1 cellular context compared by ENCODE assay signal in the genomic region with DNA sequence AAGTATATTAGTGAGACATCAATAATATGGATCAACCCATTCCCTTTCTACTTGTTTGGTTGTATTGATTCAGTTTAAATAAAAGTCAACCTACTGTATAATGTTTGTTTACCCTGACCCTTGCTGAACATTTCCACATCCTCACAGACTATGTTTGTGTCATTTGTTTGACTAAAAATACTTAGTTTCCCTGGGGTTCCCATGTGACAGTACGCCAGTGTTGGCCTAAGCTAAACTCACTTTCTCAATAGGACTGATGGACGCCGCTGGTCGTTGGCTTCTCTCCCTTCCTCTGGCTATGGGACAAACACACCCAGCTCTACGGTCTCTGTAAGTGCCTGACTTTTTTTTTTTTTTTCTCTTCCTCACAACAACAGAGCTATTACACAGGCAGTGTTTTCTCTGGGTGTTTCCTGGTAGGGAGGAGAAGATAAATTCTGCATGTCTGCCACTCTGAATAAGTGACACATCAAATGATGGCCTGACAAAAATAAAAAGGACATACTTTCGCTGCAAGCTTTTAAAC.
A peak's percentile ranks its signal among the peaks of the same experiment; 100 is the strongest.
TF ChIP-seq lines count a peak whose summit lies in the region.

No MANE protein-coding gene starts in this region.

TF ChIP-seq in HepG2, 621 proteins besides CTCF, POLR2A, EP300 and RAD21 (continued from another document and continues in another):
- TF ChIP-seq MIER3 (CRISPR knock-in tag; IDR thresholded peaks at IDR 0.05; ENCODE audit: borderline replicate concordance) (peak; percentile 63; the same call in 1 of the 2 replicates), FOXK1 (CRISPR knock-in tag; IDR thresholded peaks at IDR 0.05; ENCODE audit: borderline replicate concordance, low read depth) (no peak), ZNF460 (CRISPR knock-in tag; IDR thresholded peaks at IDR 0.05; ENCODE audit: borderline replicate concordance) (no peak; the same call in 1 of the 2 replicates), BRD4 (CRISPR knock-in tag; IDR thresholded peaks at IDR 0.05) (no peak), ELF3 (CRISPR knock-in tag; IDR thresholded peaks at IDR 0.05) (peak; percentile 83), ZNF234 (CRISPR knock-in tag; conservative IDR thresholded peaks at IDR 0.05) (no peak), NFKBIZ (CRISPR knock-in tag; IDR thresholded peaks at IDR 0.05) (no peak), SNAI1 (CRISPR knock-in tag; IDR thresholded peaks at IDR 0.05; ENCODE audit: borderline replicate concordance) (no peak), PRDM15 (CRISPR knock-in tag; IDR thresholded peaks at IDR 0.05) (no peak), ZNF550 (CRISPR knock-in tag; IDR thresholded peaks at IDR 0.05; ENCODE audit: borderline replicate concordance) (no peak), ZNF839 (CRISPR knock-in tag; IDR thresholded peaks at IDR 0.05; ENCODE audit: borderline replicate concordance) (no peak), AGO2 (optimal IDR thresholded peaks at IDR 0.05; ENCODE audit: low read depth, low read length) (no peak), ZNF253 (CRISPR knock-in tag; IDR thresholded peaks at IDR 0.05; ENCODE audit: borderline replicate concordance) (no peak), ATF6 (CRISPR knock-in tag; conservative IDR thresholded peaks at IDR 0.05) (no peak), ZNF512 (CRISPR knock-in tag; IDR thresholded peaks at IDR 0.05) (no peak), ZNF350 (CRISPR knock-in tag; IDR thresholded peaks at IDR 0.05; ENCODE audit: borderline replicate concordance, low read depth) (no peak), MLXIP (CRISPR knock-in tag; IDR thresholded peaks at IDR 0.05; ENCODE audit: borderline replicate concordance) (no peak), NRL (CRISPR knock-in tag; IDR thresholded peaks at IDR 0.05; ENCODE audit: borderline replicate concordance) (no peak), ZFP91 (CRISPR knock-in tag; IDR thresholded peaks at IDR 0.05; ENCODE audit: borderline replicate concordance) (no peak), ZNF687 (CRISPR knock-in tag; IDR thresholded peaks at IDR 0.05) (no peak), ZNF644 (CRISPR knock-in tag; IDR thresholded peaks at IDR 0.05; ENCODE audit: low read depth) (peak; percentile 75), STAT6 (CRISPR knock-in tag; IDR thresholded peaks at IDR 0.05; ENCODE audit: borderline replicate concordance) (no peak), BCLAF1 (IDR thresholded peaks at IDR 0.05) (no peak), HOXD1 (CRISPR knock-in tag; IDR thresholded peaks at IDR 0.05) (no peak), ARHGAP35 (CRISPR knock-in tag; IDR thresholded peaks at IDR 0.05; ENCODE audit: borderline replicate concordance) (no peak), ZNF343 (CRISPR knock-in tag; IDR thresholded peaks at IDR 0.05) (no peak), ZZZ3 (CRISPR knock-in tag; IDR thresholded peaks at IDR 0.05; ENCODE audit: borderline replicate concordance) (no peak), SP5 (CRISPR knock-in tag; IDR thresholded peaks at IDR 0.05; ENCODE audit: borderline replicate concordance, low read depth) (no peak), HMG20B (CRISPR knock-in tag; conservative IDR thresholded peaks at IDR 0.05) (no peak), ZNF383 (CRISPR knock-in tag; IDR thresholded peaks at IDR 0.05; ENCODE audit: borderline replicate concordance) (no peak), PITX1 (CRISPR knock-in tag; IDR thresholded peaks at IDR 0.05) (no peak)
